In the genomic region with DNA sequence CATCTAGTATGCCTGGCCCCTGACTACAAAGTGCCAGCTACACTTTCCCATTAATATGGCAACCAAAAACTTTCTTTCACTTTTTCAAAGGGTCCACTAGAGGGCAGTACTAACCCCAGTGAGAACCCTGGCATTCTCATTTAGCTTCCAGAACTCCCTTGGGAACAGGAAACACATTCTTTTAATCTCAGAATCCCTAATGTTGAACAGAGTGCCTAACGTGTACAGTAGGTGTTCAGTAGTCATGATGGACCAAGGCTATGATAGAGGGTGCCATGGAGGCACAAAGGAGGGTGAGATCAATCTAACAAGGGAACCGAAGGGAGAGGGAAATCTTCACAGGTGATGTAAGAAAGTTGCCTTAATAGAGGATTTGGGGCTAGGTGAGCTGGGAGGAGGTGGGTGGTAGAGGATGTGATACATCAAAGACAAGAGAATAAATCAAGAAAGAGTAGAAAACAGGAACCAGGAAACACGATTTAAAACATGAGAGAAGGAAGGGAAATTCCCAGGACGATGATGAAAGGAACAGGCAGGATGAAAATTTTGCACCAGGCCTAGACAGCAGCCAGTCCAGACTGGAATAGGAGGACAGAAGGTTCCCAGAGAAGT, we compare ENCODE assay signal across 2 cellular contexts.
TF ChIP-seq lines count a peak whose summit lies in the region.

No MANE protein-coding gene starts in this region.

TF ChIP-seq in HEK293, 187 proteins besides CTCF, POLR2A, EP300 and RAD21:
- TF ChIP-seq KLF17 (tag by site-specific recombination; IDR thresholded peaks at IDR 0.05) (no peak), ZSCAN30 (tag by site-specific recombination; IDR thresholded peaks at IDR 0.05) (0 out of 2 replicates have a peak, but pooled peaks have one; percentile 12), ZEB2 (tag by site-specific recombination; IDR thresholded peaks at IDR 0.05) (0 out of 2 replicates have a peak, but pooled peaks have one; percentile 7), IKZF3 (tag by site-specific recombination; IDR thresholded peaks at IDR 0.05) (peak; percentile 61; the same call in 1 of the 2 replicates), SP7 (tag by site-specific recombination; IDR thresholded peaks at IDR 0.05) (0 out of 2 replicates have a peak, but pooled peaks have one; percentile 9), ZBTB48 (tag by site-specific recombination; IDR thresholded peaks at IDR 0.05) (peak; percentile 67; the same call in 1 of the 2 replicates), MZF1 (tag by site-specific recombination; IDR thresholded peaks at IDR 0.05; ENCODE audit: borderline replicate concordance) (peak; percentile 45; the same call in 1 of the 2 replicates), ZBTB17 (tag by site-specific recombination; IDR thresholded peaks at IDR 0.05) (0 out of 2 replicates have a peak, but pooled peaks have one; percentile 37), ZNF362 (tag by site-specific recombination; IDR thresholded peaks at IDR 0.05) (no peak), ZBTB11 (tag by site-specific recombination; conservative IDR thresholded peaks at IDR 0.05; ENCODE audit: low read depth) (no peak), PRDM1 (tag by site-specific recombination; IDR thresholded peaks at IDR 0.05) (peak; percentile 58), ZNF654 (tag by site-specific recombination; IDR thresholded peaks at IDR 0.05; ENCODE audit: low read depth) (peak; percentile 50), ZNF645 (tag by site-specific recombination; IDR thresholded peaks at IDR 0.05) (no peak), TRIM28 (IDR thresholded peaks at IDR 0.05; ENCODE audit: borderline replicate concordance, low read length) (peak; percentile 51; the same call in 1 of the 2 replicates), ZNF658 (tag by site-specific recombination; IDR thresholded peaks at IDR 0.05) (no peak)

TF ChIP-seq in K562, 482 proteins besides CTCF, POLR2A, EP300 and RAD21 (continues in another document):
- TF ChIP-seq BCOR (IDR thresholded peaks at IDR 0.05) (no peak; the same call in 1 of the 2 replicates), NCOA6 (IDR thresholded peaks at IDR 0.05) (no peak), ZNF695 (CRISPR knock-in tag; IDR thresholded peaks at IDR 0.05) (no peak), CBX8 (IDR thresholded peaks at IDR 0.05; ENCODE audit: borderline replicate concordance, extremely low read depth, low read depth, low read length, poor library complexity, severe bottlenecking) (no peak), SMARCA5 (IDR thresholded peaks at IDR 0.05) (peak; percentile 28; the same call in 1 of the 2 replicates), MED1 (CRISPR knock-in tag; IDR thresholded peaks at IDR 0.05; ENCODE audit: borderline replicate concordance) (no peak), JUND (IDR thresholded peaks at IDR 0.05; ENCODE audit: borderline replicate concordance, low read depth, low read length) (peak; percentile 15; the same call in 1 of the 2 replicates), JUND (tag; IDR thresholded peaks at IDR 0.05; ENCODE audit: borderline replicate concordance, low read depth, low read length) (no peak), HLTF (IDR thresholded peaks at IDR 0.05) (0 out of 2 replicates have a peak, but pooled peaks have one; percentile 25), KDM5B (IDR thresholded peaks at IDR 0.05; ENCODE audit: insufficient replicate concordance, low read depth, low read length) (no peak), CHD1 (IDR thresholded peaks at IDR 0.05; ENCODE audit: low read length) (no peak), ZBTB5 (IDR thresholded peaks at IDR 0.05) (no peak), CUX1 (CRISPR knock-in tag; IDR thresholded peaks at IDR 0.05) (no peak), ZNF133 (CRISPR knock-in tag; IDR thresholded peaks at IDR 0.05) (no peak), SUPT5H (IDR thresholded peaks at IDR 0.05) (no peak)
- TF ChIP-seq, protein P1, sequence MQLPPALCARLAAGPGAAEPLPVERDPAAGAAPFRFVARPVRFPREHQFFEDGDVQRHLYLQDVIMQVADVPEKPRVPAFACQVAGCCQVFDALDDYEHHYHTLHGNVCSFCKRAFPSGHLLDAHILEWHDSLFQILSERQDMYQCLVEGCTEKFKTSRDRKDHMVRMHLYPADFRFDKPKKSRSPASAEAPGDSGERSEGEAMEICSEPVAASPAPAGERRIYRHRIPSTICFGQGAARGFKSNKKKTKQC (CRISPR knock-in tag; IDR thresholded peaks at IDR 0.05), result no peak
- TF ChIP-seq, protein P2, sequence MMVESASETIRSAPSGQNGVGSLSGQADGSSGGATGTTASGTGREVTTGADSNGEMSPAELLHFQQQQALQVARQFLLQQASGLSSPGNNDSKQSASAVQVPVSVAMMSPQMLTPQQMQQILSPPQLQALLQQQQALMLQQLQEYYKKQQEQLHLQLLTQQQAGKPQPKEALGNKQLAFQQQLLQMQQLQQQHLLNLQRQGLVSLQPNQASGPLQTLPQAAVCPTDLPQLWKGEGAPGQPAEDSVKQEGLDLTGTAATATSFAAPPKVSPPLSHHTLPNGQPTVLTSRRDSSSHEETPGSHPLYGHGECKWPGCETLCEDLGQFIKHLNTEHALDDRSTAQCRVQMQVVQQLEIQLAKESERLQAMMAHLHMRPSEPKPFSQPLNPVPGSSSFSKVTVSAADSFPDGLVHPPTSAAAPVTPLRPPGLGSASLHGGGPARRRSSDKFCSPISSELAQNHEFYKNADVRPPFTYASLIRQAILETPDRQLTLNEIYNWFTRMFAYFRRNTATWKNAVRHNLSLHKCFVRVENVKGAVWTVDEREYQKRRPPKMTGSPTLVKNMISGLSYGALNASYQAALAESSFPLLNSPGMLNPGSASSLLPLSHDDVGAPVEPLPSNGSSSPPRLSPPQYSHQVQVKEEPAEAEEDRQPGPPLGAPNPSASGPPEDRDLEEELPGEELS (CRISPR knock-in tag; IDR thresholded peaks at IDR 0.05; ENCODE audit: borderline replicate concordance), result no peak
- TF ChIP-seq, protein P3, sequence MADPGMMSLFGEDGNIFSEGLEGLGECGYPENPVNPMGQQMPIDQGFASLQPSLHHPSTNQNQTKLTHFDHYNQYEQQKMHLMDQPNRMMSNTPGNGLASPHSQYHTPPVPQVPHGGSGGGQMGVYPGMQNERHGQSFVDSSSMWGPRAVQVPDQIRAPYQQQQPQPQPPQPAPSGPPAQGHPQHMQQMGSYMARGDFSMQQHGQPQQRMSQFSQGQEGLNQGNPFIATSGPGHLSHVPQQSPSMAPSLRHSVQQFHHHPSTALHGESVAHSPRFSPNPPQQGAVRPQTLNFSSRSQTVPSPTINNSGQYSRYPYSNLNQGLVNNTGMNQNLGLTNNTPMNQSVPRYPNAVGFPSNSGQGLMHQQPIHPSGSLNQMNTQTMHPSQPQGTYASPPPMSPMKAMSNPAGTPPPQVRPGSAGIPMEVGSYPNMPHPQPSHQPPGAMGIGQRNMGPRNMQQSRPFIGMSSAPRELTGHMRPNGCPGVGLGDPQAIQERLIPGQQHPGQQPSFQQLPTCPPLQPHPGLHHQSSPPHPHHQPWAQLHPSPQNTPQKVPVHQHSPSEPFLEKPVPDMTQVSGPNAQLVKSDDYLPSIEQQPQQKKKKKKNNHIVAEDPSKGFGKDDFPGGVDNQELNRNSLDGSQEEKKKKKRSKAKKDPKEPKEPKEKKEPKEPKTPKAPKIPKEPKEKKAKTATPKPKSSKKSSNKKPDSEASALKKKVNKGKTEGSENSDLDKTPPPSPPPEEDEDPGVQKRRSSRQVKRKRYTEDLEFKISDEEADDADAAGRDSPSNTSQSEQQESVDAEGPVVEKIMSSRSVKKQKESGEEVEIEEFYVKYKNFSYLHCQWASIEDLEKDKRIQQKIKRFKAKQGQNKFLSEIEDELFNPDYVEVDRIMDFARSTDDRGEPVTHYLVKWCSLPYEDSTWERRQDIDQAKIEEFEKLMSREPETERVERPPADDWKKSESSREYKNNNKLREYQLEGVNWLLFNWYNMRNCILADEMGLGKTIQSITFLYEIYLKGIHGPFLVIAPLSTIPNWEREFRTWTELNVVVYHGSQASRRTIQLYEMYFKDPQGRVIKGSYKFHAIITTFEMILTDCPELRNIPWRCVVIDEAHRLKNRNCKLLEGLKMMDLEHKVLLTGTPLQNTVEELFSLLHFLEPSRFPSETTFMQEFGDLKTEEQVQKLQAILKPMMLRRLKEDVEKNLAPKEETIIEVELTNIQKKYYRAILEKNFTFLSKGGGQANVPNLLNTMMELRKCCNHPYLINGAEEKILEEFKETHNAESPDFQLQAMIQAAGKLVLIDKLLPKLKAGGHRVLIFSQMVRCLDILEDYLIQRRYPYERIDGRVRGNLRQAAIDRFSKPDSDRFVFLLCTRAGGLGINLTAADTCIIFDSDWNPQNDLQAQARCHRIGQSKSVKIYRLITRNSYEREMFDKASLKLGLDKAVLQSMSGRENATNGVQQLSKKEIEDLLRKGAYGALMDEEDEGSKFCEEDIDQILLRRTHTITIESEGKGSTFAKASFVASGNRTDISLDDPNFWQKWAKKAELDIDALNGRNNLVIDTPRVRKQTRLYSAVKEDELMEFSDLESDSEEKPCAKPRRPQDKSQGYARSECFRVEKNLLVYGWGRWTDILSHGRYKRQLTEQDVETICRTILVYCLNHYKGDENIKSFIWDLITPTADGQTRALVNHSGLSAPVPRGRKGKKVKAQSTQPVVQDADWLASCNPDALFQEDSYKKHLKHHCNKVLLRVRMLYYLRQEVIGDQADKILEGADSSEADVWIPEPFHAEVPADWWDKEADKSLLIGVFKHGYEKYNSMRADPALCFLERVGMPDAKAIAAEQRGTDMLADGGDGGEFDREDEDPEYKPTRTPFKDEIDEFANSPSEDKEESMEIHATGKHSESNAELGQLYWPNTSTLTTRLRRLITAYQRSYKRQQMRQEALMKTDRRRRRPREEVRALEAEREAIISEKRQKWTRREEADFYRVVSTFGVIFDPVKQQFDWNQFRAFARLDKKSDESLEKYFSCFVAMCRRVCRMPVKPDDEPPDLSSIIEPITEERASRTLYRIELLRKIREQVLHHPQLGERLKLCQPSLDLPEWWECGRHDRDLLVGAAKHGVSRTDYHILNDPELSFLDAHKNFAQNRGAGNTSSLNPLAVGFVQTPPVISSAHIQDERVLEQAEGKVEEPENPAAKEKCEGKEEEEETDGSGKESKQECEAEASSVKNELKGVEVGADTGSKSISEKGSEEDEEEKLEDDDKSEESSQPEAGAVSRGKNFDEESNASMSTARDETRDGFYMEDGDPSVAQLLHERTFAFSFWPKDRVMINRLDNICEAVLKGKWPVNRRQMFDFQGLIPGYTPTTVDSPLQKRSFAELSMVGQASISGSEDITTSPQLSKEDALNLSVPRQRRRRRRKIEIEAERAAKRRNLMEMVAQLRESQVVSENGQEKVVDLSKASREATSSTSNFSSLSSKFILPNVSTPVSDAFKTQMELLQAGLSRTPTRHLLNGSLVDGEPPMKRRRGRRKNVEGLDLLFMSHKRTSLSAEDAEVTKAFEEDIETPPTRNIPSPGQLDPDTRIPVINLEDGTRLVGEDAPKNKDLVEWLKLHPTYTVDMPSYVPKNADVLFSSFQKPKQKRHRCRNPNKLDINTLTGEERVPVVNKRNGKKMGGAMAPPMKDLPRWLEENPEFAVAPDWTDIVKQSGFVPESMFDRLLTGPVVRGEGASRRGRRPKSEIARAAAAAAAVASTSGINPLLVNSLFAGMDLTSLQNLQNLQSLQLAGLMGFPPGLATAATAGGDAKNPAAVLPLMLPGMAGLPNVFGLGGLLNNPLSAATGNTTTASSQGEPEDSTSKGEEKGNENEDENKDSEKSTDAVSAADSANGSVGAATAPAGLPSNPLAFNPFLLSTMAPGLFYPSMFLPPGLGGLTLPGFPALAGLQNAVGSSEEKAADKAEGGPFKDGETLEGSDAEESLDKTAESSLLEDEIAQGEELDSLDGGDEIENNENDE (IDR thresholded peaks at IDR 0.05; ENCODE audit: low read depth, low read length), result no peak
- TF ChIP-seq, protein P4, sequence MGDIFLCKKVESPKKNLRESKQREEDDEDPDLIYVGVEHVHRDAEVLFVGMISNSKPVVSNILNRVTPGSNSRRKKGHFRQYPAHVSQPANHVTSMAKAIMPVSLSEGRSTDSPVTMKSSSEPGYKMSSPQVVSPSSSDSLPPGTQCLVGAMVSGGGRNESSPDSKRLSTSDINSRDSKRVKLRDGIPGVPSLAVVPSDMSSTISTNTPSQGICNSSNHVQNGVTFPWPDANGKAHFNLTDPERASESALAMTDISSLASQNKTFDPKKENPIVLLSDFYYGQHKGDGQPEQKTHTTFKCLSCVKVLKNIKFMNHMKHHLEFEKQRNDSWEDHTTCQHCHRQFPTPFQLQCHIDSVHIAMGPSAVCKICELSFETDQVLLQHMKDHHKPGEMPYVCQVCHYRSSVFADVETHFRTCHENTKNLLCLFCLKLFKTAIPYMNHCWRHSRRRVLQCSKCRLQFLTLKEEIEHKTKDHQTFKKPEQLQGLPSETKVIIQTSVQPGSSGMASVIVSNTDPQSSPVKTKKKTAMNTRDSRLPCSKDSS (IDR thresholded peaks at IDR 0.05; ENCODE audit: low read depth, partially characterized antibody), result no peak
